ENCODE assay signal across 6 cellular contexts in genomic region chr19:36128392-36128736, GRCh38. TPM values are rescaled to one million over a fixed set of nuclear protein-coding genes. Genes with fewer than 3 reads are reported as not detected.
A peak's percentile ranks its signal among the peaks of the same experiment; 100 is the strongest.
DNase-seq lines count a peak whose midpoint lies in the region; ATAC-seq lines count a peak whose summit lies in the region.

No MANE protein-coding gene starts in this region.

- 17% methylated on average over 10 of the region's 10 CpGs for WGBS in GM23248 (ENCODE audit: low coverage in 1 of 2, low lambda C conversion rate in 2 of 2, missing lambda C conversion rate in 2 of 2), 2 experiments
- WGBS in right cardiac atrium: 12% methylated on average over 10 of the region's 10 CpGs

- peaks cover 10% of the 10 kb centered on the region; the same call in 1 of the 2 replicates for H3K36me3 ChIP-seq in GM23248 (ENCODE audit: low read depth)
- H3K36me3 ChIP-seq in SJSA1: peaks cover 27% of the 10 kb centered on the region

- H3K9me2 ChIP-seq in GM23248 (ENCODE audit: insufficient read depth): no peaks in the 10 kb centered on the region

- H3K9me3 ChIP-seq in GM23248 (ENCODE audit: low read depth): no peaks in the 10 kb centered on the region
- H3K9me3 ChIP-seq in SJSA1 (replicated peaks): no peaks in the 10 kb centered on the region
- H3K9me3 ChIP-seq in right cardiac atrium (ENCODE audit: control insufficient read depth, low read length): no peaks in the 10 kb centered on the region

- peak overlapping the region; percentile 88 for H2AFZ ChIP-seq in GM23248

- peak; percentile 27 to 34 for ATAC-seq in right cardiac atrium

- H3K4me2 ChIP-seq in GM23248 (ENCODE audit: unreplicated experiment): peak overlapping the region; percentile 90

- in situ Hi-C loops in GM23248 (cut with MboI): no loop called here

- H3K27ac ChIP-seq in GM23248 (peak overlapping the region; percentile 71), SJSA1 (peak overlapping the region; percentile 50), right cardiac atrium (ENCODE audit: low read length) (peak overlapping the region; percentile 94)

- intact Hi-C loops in right cardiac atrium (cut with DNase I): loop anchor here (1.0 to 5.0 kb wide), 3 partner anchors 42 to 44 kb away; no protein-coding TSS in a partner anchor

- peak overlapping the region; percentile 79 for H3K9ac ChIP-seq in GM23248

- H3K79me2 ChIP-seq in GM23248 (ENCODE audit: insufficient read depth): no peaks in the 10 kb centered on the region

- DNase-seq in GM23248: no peak
- no peak for DNase-seq in SJSA1 (ENCODE audit: low read depth in 1 of 2, low spot score in 2 of 2)
- no peak for DNase-seq in right cardiac atrium
- DNase-seq in KG1 (lab: John Stamatoyannopoulos, UW): no peak
- no peak for DNase-seq in inferior parietal cortex (ENCODE audit: extremely low spot score)
- DNase-seq in SW 1271 (lab: John Stamatoyannopoulos, UW): no peak

- H3K27me3 ChIP-seq in GM23248 (replicated peaks; ENCODE audit: insufficient read depth) (no peaks in the 10 kb centered on the region), SJSA1 (replicated peaks) (no peaks in the 10 kb centered on the region), right cardiac atrium (ENCODE audit: control insufficient read depth, insufficient read depth) (no peaks in the 10 kb centered on the region)

- H4K20me1 ChIP-seq in GM23248 (ENCODE audit: insufficient read depth): no peaks in the 10 kb centered on the region

- H3K4me3 ChIP-seq in GM23248 (peak overlapping the region; percentile 76), SJSA1 (peak overlapping the region; percentile 40), right cardiac atrium (ENCODE audit: low read length) (peak overlapping the region; percentile 44)

- H3K4me1 ChIP-seq in GM23248 (ENCODE audit: insufficient read depth): peaks cover 12% of the 10 kb centered on the region; the same call in 1 of the 2 replicates
- peaks cover 13% of the 10 kb centered on the region for H3K4me1 ChIP-seq in SJSA1 (replicated peaks)
- H3K4me1 ChIP-seq in right cardiac atrium (ENCODE audit: control insufficient read depth, insufficient read depth, low read length): no peaks in the 10 kb centered on the region

- H3F3A ChIP-seq in GM23248 (ENCODE audit: insufficient read depth): peaks cover 37% of the 10 kb centered on the region

RNA-seq across cellular contexts. Expression of gene CAPNS1, which starts 11.5 kb away (rescaled TPM):
- total RNA-seq in GM23248 (2014; rRNA removed; shearing (Covaris generic)): 540 and 588 TPM in 2 replicates
- polyA plus RNA-seq in GM23248 (2016; fragmentation: Nextera tagmentation; extraction: Ambion mirVana) (344 and 353 TPM in 2 replicates), right cardiac atrium (726 TPM)
- 241 and 466 TPM in 2 replicates for total RNA-seq in SJSA1 (2014; rRNA removed; shearing (Covaris generic))
- total RNA-seq in right cardiac atrium: 100 to 1,000 TPM; 542 to 668 (median 632) TPM

RNA-seq across cellular contexts. Expression of gene TBCB, which starts 13.1 kb away (rescaled TPM):
- 221 and 304 TPM in 2 replicates for total RNA-seq in GM23248 (2014; rRNA removed; shearing (Covaris generic))
- 279 and 292 TPM in 2 replicates for polyA plus RNA-seq in GM23248 (2016; fragmentation: Nextera tagmentation; extraction: Ambion mirVana)
- 305 and 427 TPM in 2 replicates for total RNA-seq in SJSA1 (2014; rRNA removed; shearing (Covaris generic))
- 10 to 100 TPM; 76.8 to 99.7 (median 80.3) TPM for total RNA-seq in right cardiac atrium
- 101 TPM for polyA plus RNA-seq in right cardiac atrium

RNA-seq across cellular contexts. Expression of gene POLR2I, which starts 13.7 kb away (rescaled TPM):
- 44.1 and 44.4 TPM in 2 replicates for total RNA-seq in GM23248 (2014; rRNA removed; shearing (Covaris generic))
- polyA plus RNA-seq in GM23248 (2016; fragmentation: Nextera tagmentation; extraction: Ambion mirVana) (130 and 143 TPM in 2 replicates), right cardiac atrium (121 TPM)
- total RNA-seq in SJSA1 (2014; rRNA removed; shearing (Covaris generic)): 44.8 and 91.0 TPM in 2 replicates
- 100 to 1,000 TPM in 3 of 4 donors, 10 to 100 TPM in 1; 96.6 to 140 (median 122) TPM for total RNA-seq in right cardiac atrium

RNA-seq across cellular contexts. Expression of gene OVOL3, which starts 17.4 kb away (rescaled TPM):
- total RNA-seq in GM23248 (2014; rRNA removed; shearing (Covaris generic)): not detected in 2 replicates
- polyA plus RNA-seq in GM23248 (2016; fragmentation: Nextera tagmentation; extraction: Ambion mirVana): not detected in 2 replicates
- total RNA-seq in SJSA1 (2014; rRNA removed; shearing (Covaris generic)): not detected in 2 replicates
- not detected for total RNA-seq in right cardiac atrium
- polyA plus RNA-seq in right cardiac atrium: not detected

RNA-seq across cellular contexts. Expression of gene COX7A1, which starts 23.9 kb away (rescaled TPM):
- 8.4 and 9.2 TPM in 2 replicates for total RNA-seq in GM23248 (2014; rRNA removed; shearing (Covaris generic))
- 93.2 and 95.6 TPM in 2 replicates for polyA plus RNA-seq in GM23248 (2016; fragmentation: Nextera tagmentation; extraction: Ambion mirVana)
- total RNA-seq in SJSA1 (2014; rRNA removed; shearing (Covaris generic)): not detected in 2 replicates
- 1,000 to 10,000 TPM; 1,675 to 2,458 (median 2,091) TPM for total RNA-seq in right cardiac atrium
- polyA plus RNA-seq in right cardiac atrium: 1,566 TPM
